7 cellular contexts compared by ENCODE assay signal in the genomic region with DNA sequence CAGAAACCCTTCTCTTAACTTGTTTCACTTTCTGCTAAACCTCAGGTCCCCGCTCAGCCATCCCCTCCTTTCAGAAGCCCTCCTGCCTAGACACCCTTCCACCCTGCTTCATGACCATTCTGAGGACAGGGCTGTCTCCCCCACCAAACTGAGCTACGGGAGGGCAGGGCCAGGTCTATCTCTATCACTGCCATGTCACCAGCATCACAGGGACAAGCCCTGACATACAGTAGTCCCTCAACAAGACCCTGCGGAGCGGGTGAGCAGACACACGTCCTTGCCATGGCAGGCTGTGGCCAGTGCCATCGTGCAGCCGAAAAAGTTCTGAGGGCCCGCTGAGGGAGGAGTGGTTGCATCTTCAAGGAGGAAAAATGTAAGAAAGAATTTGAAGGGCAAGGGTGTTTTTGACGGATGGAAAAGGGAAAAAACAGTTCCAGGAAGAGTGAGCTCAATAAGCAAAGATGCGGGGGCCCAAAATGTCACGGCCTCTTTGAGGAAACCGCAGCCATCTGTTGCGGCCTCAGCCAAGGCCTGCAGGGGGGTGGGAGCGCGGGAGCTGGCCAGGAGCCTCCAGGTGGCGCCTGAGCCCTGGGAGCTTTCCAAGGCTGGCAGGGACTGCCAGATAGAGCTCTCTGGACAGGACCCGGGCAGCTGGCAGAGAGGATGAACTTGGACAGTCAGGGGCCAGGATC. TPM values are rescaled to one million over a fixed set of nuclear protein-coding genes. Genes with fewer than 3 reads are reported as not detected.
DNase-seq lines count a peak whose midpoint lies in the region; ATAC-seq and TF ChIP-seq lines count a peak whose summit lies in the region.
"Had no signal": no experiment of that assay in that cellular context is flagged by ENCODE, and none has a peak within 500 bp of the region (broad histone marks: within the 10 kb centered on the region; RNA-seq: fewer than 3 reads in every experiment).

No MANE protein-coding gene starts in this region.

- ATAC-seq in DND-41 (ENCODE audit: insufficient read depth, low read depth): peak; percentile 44

- no peak overlapping the region for H3K9ac ChIP-seq in DND-41 (ENCODE audit: low read depth, low read length)

- no peaks in the 10 kb centered on the region for H3K36me3 ChIP-seq in DND-41 (ENCODE audit: insufficient read depth, low read length)

- no peaks in the 10 kb centered on the region for H3K79me2 ChIP-seq in DND-41 (ENCODE audit: insufficient read depth, low read length)

- H3K27ac Mint-ChIP-seq in activated naive CD4-positive, alpha-beta T cell treated with anti-CD3 and anti-CD28 coated beads for 36 hours: peak overlapping the region; percentile 95

- no peak overlapping the region for H2AFZ ChIP-seq in DND-41 (ENCODE audit: low read depth, low read length)

- peak overlapping the region; percentile 37 for H3K27ac ChIP-seq in DND-41 (ENCODE audit: low read length)

- H3K9me3 Mint-ChIP-seq in activated naive CD4-positive, alpha-beta T cell treated with anti-CD3 and anti-CD28 coated beads for 36 hours: no peaks in the 10 kb centered on the region

- H3K27me3 ChIP-seq in DND-41 (ENCODE audit: insufficient read depth, low read length, poor library complexity): no peaks in the 10 kb centered on the region

- peak overlapping the region; percentile 72 for H3K4me3 Mint-ChIP-seq in activated naive CD4-positive, alpha-beta T cell treated with anti-CD3 and anti-CD28 coated beads for 36 hours

- peaks cover 3% of the 10 kb centered on the region for H3K36me3 Mint-ChIP-seq in activated naive CD4-positive, alpha-beta T cell treated with anti-CD3 and anti-CD28 coated beads for 36 hours (ENCODE audit: low read depth)

- peaks cover 76% of the 10 kb centered on the region for H3K4me1 Mint-ChIP-seq in activated naive CD4-positive, alpha-beta T cell treated with anti-CD3 and anti-CD28 coated beads for 36 hours (ENCODE audit: low read depth)

- no peaks in the 10 kb centered on the region for H3K9me3 ChIP-seq in DND-41 (ENCODE audit: insufficient read depth, low read length, severe bottlenecking)

- no peak overlapping the region for H3K4me3 ChIP-seq in DND-41 (ENCODE audit: low read depth in 1 of 2, low read length in 2 of 2)

- peak; percentile 67 for DNase-seq in DND-41
- DNase-seq in NCI-H1092 (lab: John Stamatoyannopoulos, UW): peak; percentile 37
- peak; percentile 91 for DNase-seq in activated naive CD4-positive, alpha-beta T cell treated with anti-CD3 and anti-CD28 coated beads for 36 hours
- peak; percentile 57 to 80 for DNase-seq in lung microvascular endothelial cell (ENCODE audit: low read depth in 2 of 2)
- no peak for DNase-seq in putamen (ENCODE audit: low spot score)
- no peak for DNase-seq in NCI-H128 (lab: John Stamatoyannopoulos, UW; ENCODE audit: unreplicated experiment)

- CTCF ChIA-PET in activated naive CD4-positive, alpha-beta T cell treated with anti-CD3 and anti-CD28 coated beads for 36 hours (lab: Charles Lee): interaction anchor here (1.0 to 10.9 kb wide), 10 partner anchors 8 to 153 kb away, joined by 3 to 178 read pairs (median 6); a partner anchor contains a TSS

- no peaks in the 10 kb centered on the region for H3K27me3 Mint-ChIP-seq in activated naive CD4-positive, alpha-beta T cell treated with anti-CD3 and anti-CD28 coated beads for 36 hours (ENCODE audit: low read depth)

- intact Hi-C loops in activated naive CD4-positive, alpha-beta T cell treated with anti-CD3 and anti-CD28 coated beads for 36 hours (cut with micrococcal nuclease): loop anchor here (1.0 kb wide), 4 partner anchors 18 to 170 kb away; no protein-coding TSS in a partner anchor

- peak overlapping the region; percentile 30 for H3K4me2 ChIP-seq in DND-41 (ENCODE audit: insufficient read depth, low read length)

- H4K20me1 ChIP-seq in DND-41 (ENCODE audit: insufficient read depth, low read length): no peaks in the 10 kb centered on the region; the same call in 1 of the 2 replicates

- peak; percentile 43 for TF ChIP-seq CTCF in DND-41 (IDR thresholded peaks at IDR 0.05; ENCODE audit: borderline replicate concordance, extremely low read depth, low read length, poor library complexity, severe bottlenecking)

- peaks cover 41% of the 10 kb centered on the region for H3K4me1 ChIP-seq in DND-41 (ENCODE audit: insufficient read depth, low read length)

RNA-seq across cellular contexts. Expression of a gene that starts 8.1 kb away (rescaled TPM):
- 10 to 100 TPM; 16.3 to 17.2 TPM for total RNA-seq in activated naive CD4-positive, alpha-beta T cell treated with anti-CD3 and anti-CD28 coated beads for 36 hours
- total RNA-seq in lung microvascular endothelial cell: 0.20 and 0.22 TPM in 2 replicates

RNA-seq across cellular contexts. Expression of a gene that starts 15.6 kb away (rescaled TPM):
- total RNA-seq in activated naive CD4-positive, alpha-beta T cell treated with anti-CD3 and anti-CD28 coated beads for 36 hours: 100 to 1,000 TPM; 482 to 500 TPM
- total RNA-seq in lung microvascular endothelial cell: 84.9 and 117 TPM in 2 replicates

RNA-seq across cellular contexts. Expression of a gene that starts 19.2 kb away (rescaled TPM):
- total RNA-seq in activated naive CD4-positive, alpha-beta T cell treated with anti-CD3 and anti-CD28 coated beads for 36 hours: 1 to 10 TPM; 7.1 to 8.1 TPM
- not detected in 2 replicates for total RNA-seq in lung microvascular endothelial cell
- total RNA-seq: subcutaneous adipose tissue had no signal

RNA-seq across cellular contexts. Expression of a gene that starts 44.2 kb away (rescaled TPM):
- 1 to 10 TPM; 2.4 to 3.0 TPM for total RNA-seq in activated naive CD4-positive, alpha-beta T cell treated with anti-CD3 and anti-CD28 coated beads for 36 hours
- total RNA-seq in lung microvascular endothelial cell: 0.20 and 0.22 TPM in 2 replicates

Comparison
In these comparisons a context has a peak if more than half of its experiments do, and no peak if none do; other contexts are left out.
1. DNase-seq: peak in DND-41 (single experiment), NCI-H1092 (single experiment), activated naive CD4-positive, alpha-beta T cell treated with anti-CD3 and anti-CD28 coated beads for 36 hours (single experiment) and lung microvascular endothelial cell (2 of 2); none in putamen (single experiment) and NCI-H128 (single experiment).
2. RNA of a gene that starts 8.1 kb away (total RNA-seq): 16.3 to 17.2 TPM in activated naive CD4-positive, alpha-beta T cell treated with anti-CD3 and anti-CD28 coated beads for 36 hours; 0.20 to 0.22 TPM in lung microvascular endothelial cell; every median in the first group is over 10 times any median in the second.